In the genomic region with DNA sequence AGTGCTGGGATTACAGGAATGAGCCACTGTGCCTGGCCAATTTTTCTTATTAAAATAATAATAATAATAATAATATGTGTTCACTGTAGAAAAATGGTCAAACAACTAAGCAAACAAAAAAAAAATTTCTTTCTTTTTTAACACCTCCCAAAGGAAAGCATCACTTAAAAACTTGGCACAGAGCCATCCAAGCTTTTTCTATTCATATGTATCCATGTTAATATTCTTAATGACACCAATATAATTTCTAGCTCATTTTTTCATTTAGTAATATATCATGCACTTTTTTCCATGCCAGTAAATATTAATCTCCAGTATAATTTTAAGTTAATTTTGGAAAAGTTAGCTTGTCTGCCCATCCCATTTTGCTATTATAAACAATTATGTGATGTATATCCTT, we compare ENCODE assay signal across 11 cellular contexts.
"Had no signal": no experiment of that assay in that cellular context is flagged by ENCODE, and none has a peak within 500 bp of the region (broad histone marks: within the 10 kb centered on the region; RNA-seq: fewer than 3 reads in every experiment).

No MANE protein-coding gene starts in this region.

- H3K9me3 ChIP-seq: HAP-1 had no signal

- H3K4me1 ChIP-seq: HAP-1 had no signal

- H3K27ac ChIP-seq: GM23248 had no signal

- H3K4me3 ChIP-seq: GM23248, GM23338, HAP-1 had no signal

- H2AFZ ChIP-seq: GM23248, GM23338 had no signal

- H3K9ac ChIP-seq: GM23248 had no signal

- FAIRE-seq: H1, H54 had no signal

- H3K4me2 ChIP-seq: GM23338 had no signal

- ATAC-seq: GM23338, HCT116 had no signal

- DNase-seq: GM23248, GOT3, H7, H9, HCEC 1CT, HFFc6 had no signal
